In genomic region chr14:58141893-58142292, GRCh38 we compare ENCODE assay signal across 2 cellular contexts.
TF ChIP-seq lines count a peak whose summit lies in the region.

No MANE protein-coding gene starts in this region.

TF ChIP-seq in HepG2, 621 proteins besides CTCF, POLR2A, EP300 and RAD21:
- TF ChIP-seq MAFK (conservative IDR thresholded peaks at IDR 0.05 in 1 of 2, IDR thresholded peaks at IDR 0.05 in 1 of 2; ENCODE audit: low read length in 2 of 2) (peak in 1 of 2 experiments; percentile 79; a peak in 2 of 4 replicates), MAFF (IDR thresholded peaks at IDR 0.05; ENCODE audit: low read depth, low read length) (peak; percentile 66), MTA3 (CRISPR knock-in tag; IDR thresholded peaks at IDR 0.05) (no peak)

TF ChIP-seq in K562, 482 proteins besides CTCF, POLR2A, EP300 and RAD21:
- TF ChIP-seq MAFK (IDR thresholded peaks at IDR 0.05; ENCODE audit: low read length) (peak; percentile 28; the same call in 1 of the 2 replicates), ZFX (CRISPR knock-in tag; IDR thresholded peaks at IDR 0.05) (no peak), C11orf30 (IDR thresholded peaks at IDR 0.05; ENCODE audit: low read depth) (0 out of 2 replicates have a peak, but pooled peaks have one; percentile 33), MTA1 (IDR thresholded peaks at IDR 0.05; ENCODE audit: borderline replicate concordance) (no peak), ZNF316 (IDR thresholded peaks at IDR 0.05) (peak; percentile 61), FOSL1 (tag; conservative IDR thresholded peaks at IDR 0.05) (no peak), ILF3 (IDR thresholded peaks at IDR 0.05; ENCODE audit: borderline replicate concordance) (no peak)
